In the genomic region with DNA sequence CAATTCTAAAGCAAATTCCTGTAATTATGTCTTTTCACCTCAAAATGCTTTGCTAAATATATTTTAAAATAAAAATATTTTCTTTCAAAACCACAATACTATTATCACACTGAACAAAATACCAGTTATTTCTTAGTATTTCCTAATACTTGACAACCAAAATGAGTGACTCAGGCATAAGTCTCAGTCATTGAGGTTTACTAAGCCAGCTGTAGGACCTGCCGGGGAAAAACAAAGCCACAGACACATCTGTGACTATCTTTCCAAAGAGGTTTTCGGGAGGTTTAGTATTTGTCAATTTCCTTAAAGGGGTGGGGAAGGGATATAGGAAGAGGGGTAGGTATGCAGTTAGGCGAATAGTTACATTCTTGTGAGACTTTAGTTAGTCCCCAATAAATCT, we compare ENCODE assay signal across 1 cellular context.
TF ChIP-seq lines count a peak whose summit lies in the region.

No MANE protein-coding gene starts in this region.

TF ChIP-seq in HepG2, 621 proteins besides CTCF, POLR2A, EP300 and RAD21:
- no peak for TF ChIP-seq ZSCAN21 (CRISPR knock-in tag; IDR thresholded peaks at IDR 0.05; ENCODE audit: borderline replicate concordance)
- TF ChIP-seq ZSCAN25 (CRISPR knock-in tag; IDR thresholded peaks at IDR 0.05) = no peak
- no peak for TF ChIP-seq ZNF652 (CRISPR knock-in tag; IDR thresholded peaks at IDR 0.05; ENCODE audit: borderline replicate concordance, low read depth)
- TF ChIP-seq ZNF577 (CRISPR knock-in tag; IDR thresholded peaks at IDR 0.05; ENCODE audit: borderline replicate concordance, low read depth) = no peak
- no peak for TF ChIP-seq LCORL (IDR thresholded peaks at IDR 0.05)
- TF ChIP-seq LCORL (CRISPR knock-in tag; IDR thresholded peaks at IDR 0.05) = no peak
- no peak for TF ChIP-seq KLF11 (CRISPR knock-in tag; IDR thresholded peaks at IDR 0.05)
- TF ChIP-seq ONECUT2 (CRISPR knock-in tag; IDR thresholded peaks at IDR 0.05) = no peak
- no peak for TF ChIP-seq MEIS2 (CRISPR knock-in tag; IDR thresholded peaks at IDR 0.05)
